In the genomic region with DNA sequence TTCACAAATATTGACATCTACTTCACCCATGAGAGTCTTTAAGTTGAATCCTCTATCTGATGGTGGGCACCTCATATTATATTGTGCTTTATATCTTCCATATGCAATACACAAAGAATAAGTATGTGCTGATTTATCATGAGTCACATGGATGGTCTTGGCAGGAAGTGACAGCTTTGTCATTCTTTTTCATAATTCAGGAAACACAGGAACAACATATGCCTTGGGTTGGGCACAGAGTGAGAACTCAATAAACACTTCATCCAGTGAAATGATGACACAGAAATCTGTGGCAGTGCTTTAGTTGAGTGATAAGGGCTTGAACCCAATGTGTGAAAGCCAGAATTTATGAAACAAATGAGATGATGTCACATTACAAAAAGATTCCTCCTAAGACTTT, we compare ENCODE assay signal across 18 cellular contexts. TPM values are rescaled to one million over a fixed set of nuclear protein-coding genes. Genes with fewer than 3 reads are reported as not detected.
A peak's percentile ranks its signal among the peaks of the same experiment; 100 is the strongest.
DNase-seq lines count a peak whose midpoint lies in the region; ATAC-seq, FAIRE-seq and TF ChIP-seq lines count a peak whose summit lies in the region.
"Had no signal": no experiment of that assay in that cellular context is flagged by ENCODE, and none has a peak within 500 bp of the region (broad histone marks: within the 10 kb centered on the region; RNA-seq: fewer than 3 reads in every experiment).

No MANE protein-coding gene starts in this region.

- DNase-seq in CD1c-positive myeloid dendritic cell (ENCODE audit: extremely low spot score): peak; percentile 7
- peak; percentile 85 for DNase-seq in HT1080 (ENCODE audit: low read depth)
- DNase-seq in K562 (ENCODE audit: extremely low read depth in 1 of 4, low spot score in 3 of 4): no peak
- DNase-seq in kidney tubule cell (ENCODE audit: low spot score): peak; percentile 61
- DNase-seq in G401 (ENCODE audit: low spot score): no peak
- no peak for DNase-seq in WTC11 (ENCODE audit: low spot score)
- DNase-seq in NCI-H187 treated with DMSO at 0.1 percent for 48 hours (lab: John Stamatoyannopoulos, UW): no peak
- no peak for DNase-seq in mesothelial cell of epicardium (ENCODE audit: low spot score in 2 of 2, unreplicated experiment in 2 of 2)
- DNase-seq: activated CD8-positive, alpha-beta T cell treated with anti-CD3 and anti-CD28 coated beads, Interleukin-2, amount 10 ng/mL, durations not matched to agents 7 days and 5 days; BE2C; effector memory CD4-positive, alpha-beta T cell; glutamatergic neuron; naive thymus-derived CD8-positive, alpha-beta T cell; NCI-H1417 treated with DMSO at 0.1 percent for 48 hours; NCI-H748 treated with DMSO at 0.1 percent for 48 hours; SHP77 treated with DMSO at 0.1 percent for 48 hours had no signal

- in situ Hi-C loops in K562 (cut with MboI) (no loop called here), G401 (cut with HindIII; ENCODE audit: low sequenced_read_pairs) (no loop called here)

- no TSS peak for BruUV-seq in K562 (replicated peaks; lab: Mats Ljungman, UMichigan)

- intact Hi-C loops in K562 (cut with micrococcal nuclease): no loop called here

- no peaks in the 10 kb centered on the region for H3K9me1 ChIP-seq in K562 (ENCODE audit: control insufficient read depth, insufficient read depth, low read length)

- H3K9me3 Mint-ChIP-seq in WTC11 (no peaks in the 10 kb centered on the region), mesothelial cell of epicardium (no peaks in the 10 kb centered on the region)
- H3K9me3 Mint-ChIP-seq: naive thymus-derived CD8-positive, alpha-beta T cell had no signal

- TF ChIP-seq EP300 in K562 (IDR thresholded peaks at IDR 0.05; ENCODE audit: low read length): no peak

- H3K27ac Mint-ChIP-seq in WTC11: no peak overlapping the region
- no peak overlapping the region for H3K27ac Mint-ChIP-seq in mesothelial cell of epicardium
- H3K27ac Mint-ChIP-seq: activated CD8-positive, alpha-beta T cell treated with anti-CD3 and anti-CD28 coated beads, Interleukin-2, amount 10 ng/mL, durations not matched to agents 7 days and 5 days; naive thymus-derived CD8-positive, alpha-beta T cell had no signal

- no peaks in the 10 kb centered on the region for H3K27me3 Mint-ChIP-seq in WTC11 (ENCODE audit: low read depth)
- H3K27me3 Mint-ChIP-seq in mesothelial cell of epicardium (ENCODE audit: low read depth): no peaks in the 10 kb centered on the region
- H3K27me3 Mint-ChIP-seq: naive thymus-derived CD8-positive, alpha-beta T cell had no signal

- H3K9ac ChIP-seq in K562 (ENCODE audit: insufficient read depth in 1 of 2, low read depth in 2 of 2, low read length in 2 of 2): no peak overlapping the region

- H3K4me1 Mint-ChIP-seq in WTC11: peaks cover 13% of the 10 kb centered on the region
- peaks cover 10% of the 10 kb centered on the region for H3K4me1 Mint-ChIP-seq in mesothelial cell of epicardium
- H3K4me1 Mint-ChIP-seq: naive thymus-derived CD8-positive, alpha-beta T cell had no signal

- no peak overlapping the region for H2AFZ ChIP-seq in K562 (ENCODE audit: low read depth, low read length)

- no peaks in the 10 kb centered on the region for H3K79me2 ChIP-seq in K562 (ENCODE audit: control insufficient read depth, insufficient read depth, low read length)

- peaks cover 16 to 57% of the 10 kb centered on the region in 2 experiments; a peak in 4 of 5 replicates for H3K4me1 ChIP-seq in K562 (replicated peaks in 1 of 2; ENCODE audit: control insufficient read depth in 2 of 2, insufficient read depth in 2 of 2, low read length in 2 of 2)
- H3K4me1 ChIP-seq: BE2C had no signal

- TF ChIP-seq CTCF in K562 (IDR thresholded peaks at IDR 0.05 in 2 of 3, conservative IDR thresholded peaks at IDR 0.05 in 1 of 3; ENCODE audit: insufficient read depth in 2 of 3, low read depth in 1 of 3, low read length in 3 of 3) (no peak), WTC11 (IDR thresholded peaks at IDR 0.05) (no peak), mesothelial cell of epicardium (IDR thresholded peaks at IDR 0.05; ENCODE audit: unreplicated experiment) (no peak)

- TF ChIP-seq RAD21 in K562 (CRISPR knock-in tag; conservative IDR thresholded peaks at IDR 0.05 in 1 of 2, IDR thresholded peaks at IDR 0.05 in 1 of 2): no peak

- H3K4me3 ChIP-seq in K562: no peak overlapping the region

- FAIRE-seq in K562 (lab: Jason Lieb, UNC): no peak
- FAIRE-seq: GM12891, HepG2 had no signal

- H3K27me3 ChIP-seq in K562 (ENCODE audit: control insufficient read depth in 2 of 2, insufficient read depth in 2 of 2, low read length in 2 of 2): no peaks in the 10 kb centered on the region
- H3K27me3 ChIP-seq: BE2C had no signal

- CTCF ChIA-PET in K562 (lab: Yijun Ruan, JAX; ENCODE audit: low intra/inter-chr PET ratio) (no interaction called here), WTC11 (lab: Charles Lee) (no interaction called here)

- H3K4me2 ChIP-seq in K562 (ENCODE audit: insufficient read depth, low read length): no peak overlapping the region

- no peak overlapping the region for H3K27ac ChIP-seq in K562 (ENCODE audit: extremely low read depth, low read depth, low read length)

- H3K4me3 Mint-ChIP-seq in WTC11 (no peak overlapping the region), mesothelial cell of epicardium (no peak overlapping the region)
- H3K4me3 Mint-ChIP-seq: activated CD8-positive, alpha-beta T cell treated with anti-CD3 and anti-CD28 coated beads, Interleukin-2, amount 10 ng/mL, durations not matched to agents 7 days and 5 days; naive thymus-derived CD8-positive, alpha-beta T cell had no signal

- H4K20me1 ChIP-seq in K562 (replicated peaks; ENCODE audit: control insufficient read depth, insufficient read depth, low read length): no peaks in the 10 kb centered on the region

- ATAC-seq in K562 (no peak), WTC11 (no peak)
- ATAC-seq: activated CD8-positive, alpha-beta T cell treated with anti-CD3 and anti-CD28 coated beads, Interleukin-2, amount 10 ng/mL, durations not matched to agents 7 days and 5 days; HepG2; naive thymus-derived CD8-positive, alpha-beta T cell had no signal

- no peaks in the 10 kb centered on the region for H3K36me3 ChIP-seq in K562 (ENCODE audit: control insufficient read depth, insufficient read depth, low read length)
- H3K36me3 ChIP-seq: BE2C had no signal

- H3K36me3 Mint-ChIP-seq in WTC11 (no peaks in the 10 kb centered on the region), mesothelial cell of epicardium (no peaks in the 10 kb centered on the region)
- H3K36me3 Mint-ChIP-seq: naive thymus-derived CD8-positive, alpha-beta T cell had no signal

- H3K9me3 ChIP-seq in K562 (replicated peaks; ENCODE audit: control insufficient read depth, insufficient read depth, low read depth, low read length): no peaks in the 10 kb centered on the region
- H3K9me3 ChIP-seq: BE2C had no signal

- POLR2A ChIA-PET in K562 (lab: Yijun Ruan, JAX): no interaction called here
- POLR2A ChIA-PET in WTC11 (lab: Charles Lee): no interaction called here

- no peak for TF ChIP-seq POLR2A in K562 (conservative IDR thresholded peaks at IDR 0.05)

TF ChIP-seq in K562, 482 proteins besides CTCF, POLR2A, EP300 and RAD21 (continues in another document):
- TF ChIP-seq NFRKB (IDR thresholded peaks at IDR 0.05; ENCODE audit: low read depth): no peak
- TF ChIP-seq MAFF (IDR thresholded peaks at IDR 0.05; ENCODE audit: low read length): no peak
- no peak for TF ChIP-seq ZNF175 (CRISPR knock-in tag; IDR thresholded peaks at IDR 0.05; ENCODE audit: low read depth)
- no peak for TF ChIP-seq SREBF2 (CRISPR knock-in tag; IDR thresholded peaks at IDR 0.05)
- no peak for TF ChIP-seq CBX2 (IDR thresholded peaks at IDR 0.05; ENCODE audit: insufficient read depth, low read length, poor library complexity, severe bottlenecking)
- TF ChIP-seq ZNF217 (CRISPR knock-in tag; IDR thresholded peaks at IDR 0.05): no peak
- TF ChIP-seq RBM17 (IDR thresholded peaks at IDR 0.05; ENCODE audit: borderline replicate concordance, low read depth, low read length): no peak

TF ChIP-seq in WTC11, 78 proteins besides CTCF, POLR2A, EP300 and RAD21:
- no peak for TF ChIP-seq FOXK1 (CRISPR knock-in tag; IDR thresholded peaks at IDR 0.05)

RNA-seq across cellular contexts. Expression of gene GADD45A, which starts 41.2 kb away (rescaled TPM):
- 62.6 and 73.3 TPM in 2 replicates for total RNA-seq in HT1080 (2014; rRNA removed; shearing (Covaris generic))
- polyA plus RNA-seq in HT1080 (2015; cell fraction: cytosol; rRNA removed): 128 and 147 TPM in 2 replicates
- polyA plus RNA-seq in HT1080 (2015; cell fraction: nucleus; rRNA removed): 180 and 189 TPM in 2 replicates
- total RNA-seq in K562 (2011; cell fraction: chromatin; rRNA removed; ENCODE audit: low replicate concordance): 90.8 and 102 TPM in 2 replicates
- total RNA-seq in K562 (2011; cell fraction: nucleolus; rRNA removed): 107 and 116 TPM in 2 replicates
- 70.0 and 72.2 TPM in 2 replicates for total RNA-seq in K562 (2011; cell fraction: nucleoplasm; rRNA removed)
- total RNA-seq in K562 (2014; rRNA removed) (124 and 128 TPM in 2 replicates), K562 (2014; rRNA removed; fragmentation: Illumina TruSeq; extraction: Trizol) (47.2 and 53.9 TPM in 2 replicates), K562 (2015; rRNA removed; fragmentation: Illumina TruSeq; extraction: Trizol) (35.6 and 36.3 TPM in 2 replicates), K562 (2021) (131 and 156 TPM in 2 replicates), WTC11 (2021) (20.8 to 34.5 TPM (median 24.0 TPM) in 3 replicates), mesothelial cell of epicardium (74.2 to 80.2 TPM (median 77.7 TPM) in 3 replicates)
- polyA plus RNA-seq in K562 (2011; rRNA removed) (62.1 and 67.7 TPM in 2 replicates), K562 (2014; fragmentation: Illumina TruSeq; extraction: Trizol) (70.7 and 71.9 TPM in 2 replicates), K562 (2014; fragmentation: Nextera tagmentation; extraction: Ambion mirVana) (10 to 100 TPM; 21.3 to 22.4 TPM), K562 (2014; rRNA removed) (118 and 142 TPM in 2 replicates)
- polyA plus RNA-seq in K562 (2011; cell fraction: cytosol; rRNA removed): 70.5 and 81.1 TPM in 2 replicates
- 121 and 179 TPM in 2 replicates for polyA plus RNA-seq in K562 (2011; cell fraction: nucleus; rRNA removed)
- 105 and 115 TPM in 2 replicates for polyA plus RNA-seq in K562 (2012)
- 20.1 and 28.5 TPM in 2 replicates for polyA minus RNA-seq in K562 (2011; rRNA and poly(A)+ RNA removed)
- 39.4 and 64.1 TPM in 2 replicates for polyA minus RNA-seq in K562 (2011; cell fraction: cytosol; rRNA and poly(A)+ RNA removed)
- polyA minus RNA-seq in K562 (2011; cell fraction: nucleus; rRNA and poly(A)+ RNA removed): 113 and 146 TPM in 2 replicates
- total RNA-seq in G401 (2014; rRNA removed; shearing (Covaris generic)): 4.6 and 5.5 TPM in 2 replicates

Comparison
In these comparisons a context has a peak if more than half of its experiments do, and no peak if none do; other contexts are left out.
1. DNase-seq: peak in CD1c-positive myeloid dendritic cell (single experiment), HT1080 (single experiment) and kidney tubule cell (single experiment); none in K562 (0 of 4), G401 (single experiment), WTC11 (single experiment), NCI-H187 treated with DMSO at 0.1 percent for 48 hours (single experiment) and mesothelial cell of epicardium (0 of 2).